33 cellular contexts compared by ENCODE assay signal in genomic region chr6:160382946-160383345, GRCh38. TPM values are rescaled to one million over a fixed set of nuclear protein-coding genes. Genes with fewer than 3 reads are reported as not detected.
"Had no signal": no experiment of that assay in that cellular context is flagged by ENCODE, and none has a peak within 500 bp of the region (broad histone marks: within the 10 kb centered on the region; RNA-seq: fewer than 3 reads in every experiment).

No MANE protein-coding gene starts in this region.

- H3K27ac ChIP-seq: adrenal gland, cardiac muscle cell had no signal

- H3K36me3 ChIP-seq: adrenal gland, ascending aorta, cardiac muscle cell had no signal

- ATAC-seq: activated CD8-positive, alpha-beta T cell treated with anti-CD3 and anti-CD28 coated beads for 36 hours; activated naive CD4-positive, alpha-beta T cell treated with anti-CD3 and anti-CD28 coated beads, Interleukin-2, amount 50 U/mL, for 72 hours; activated T-cell treated with anti-CD3 and anti-CD28 coated beads, Interleukin-2, amount 50 U/mL, for 4 hours; activated T-cell treated with anti-CD3 and anti-CD28 coated beads, Interleukin-2, amount 50 U/mL, for 72 hours; activated T-helper 17 cell treated with anti-CD3 and anti-CD28 coated beads, Interleukin-2, amount 50 U/mL, for 72 hours had no signal

- FAIRE-seq: bronchial epithelial cell had no signal

- H3K27me3 ChIP-seq: adrenal gland, ascending aorta, cardiac muscle cell had no signal

- H3K4me3 ChIP-seq: adrenal gland, ascending aorta, cardiac muscle cell had no signal

- DNase-seq: activated B cell treated with CpG ODN at 0.5 μM for 24 hours; activated CD4-positive, alpha-beta memory T cell treated with anti-CD3 and anti-CD28 coated beads for 36 hours; activated CD4-positive, alpha-beta T cell treated with anti-CD3 and anti-CD28 coated beads for 4 hours; activated CD4-positive, alpha-beta T cell treated with anti-CD3 and anti-CD28 coated beads, Interleukin-2, amount 10 ng/mL, durations not matched to agents 24 days and 14 days; activated CD4-positive, alpha-beta T cell treated with anti-CD3 and anti-CD28 coated beads, Interleukin-2, amount 50 U/mL, for 1 hour; activated CD4-positive, alpha-beta T cell treated with anti-CD3 and anti-CD28 coated beads, Interleukin-2, amount 50 U/mL, for 4 hours; activated CD4-positive, CD25-positive, alpha-beta regulatory T cell treated with anti-CD3 and anti-CD28 coated beads, Interleukin-2, amount 50 U/mL, for 72 hours; activated CD8-positive, alpha-beta memory T cell treated with anti-CD3 and anti-CD28 coated beads, Interleukin-2, amount 50 U/mL, for 4 hours; activated CD8-positive, alpha-beta T cell treated with anti-CD3 and anti-CD28 coated beads for 36 hours; activated effector memory CD4-positive, alpha-beta T cell treated with anti-CD3 and anti-CD28 coated beads, Interleukin-2, amount 50 U/mL, for 16 hours; activated gamma-delta T cell treated with Interleukin-2 at 50 U/mL for 16 hours; activated naive CD4-positive, alpha-beta T cell; activated naive CD4-positive, alpha-beta T cell treated with anti-CD3 and anti-CD28 coated beads for 36 hours; activated naive CD4-positive, alpha-beta T cell treated with anti-CD3 and anti-CD28 coated beads, Interleukin-2, amount 50 U/mL, for 16 hours; activated naive CD8-positive, alpha-beta T cell treated with anti-CD3 and anti-CD28 coated beads for 36 hours; activated T-cell treated with anti-CD3 and anti-CD28 coated beads for 4 hours; activated T-cell treated with anti-CD3 and anti-CD28 coated beads, Interleukin-2, amount 50 U/mL, for 1 hour; activated T-cell treated with anti-CD3 and anti-CD28 coated beads, Interleukin-2, amount 50 U/mL, for 4 hours; activated T-cell treated with anti-CD3 and anti-CD28 coated beads, Interleukin-2, amount 50 U/mL, for 72 hours; adrenal gland; amygdala; anterior cingulate cortex; caudate nucleus; T-helper 1 cell; T-helper 2 cell; T-helper 9 cell had no signal

RNA-seq across cellular contexts. Expression of gene SLC22A3, which starts 34.8 kb away (rescaled TPM):
- total RNA-seq: activated B cell treated with CpG ODN at 0.5 μM for 24 hours; activated CD4-positive, alpha-beta memory T cell treated with anti-CD3 and anti-CD28 coated beads for 36 hours; activated CD4-positive, alpha-beta T cell treated with anti-CD3 and anti-CD28 coated beads, Interleukin-2, amount 10 ng/mL, durations not matched to agents 24 days and 14 days; activated CD8-positive, alpha-beta memory T cell treated with anti-CD3 and anti-CD28 coated beads for 36 hours; activated CD8-positive, alpha-beta T cell treated with anti-CD3 and anti-CD28 coated beads for 36 hours; activated naive CD4-positive, alpha-beta T cell treated with anti-CD3 and anti-CD28 coated beads for 36 hours; activated naive CD4-positive, alpha-beta T cell treated with anti-CD3 and anti-CD28 coated beads, Interleukin-2, amount 50 U/mL, for 72 hours; activated naive CD8-positive, alpha-beta T cell treated with anti-CD3 and anti-CD28 coated beads for 36 hours; activated T-cell treated with anti-CD3 and anti-CD28 coated beads, Interleukin-2, amount 50 U/mL, for 72 hours; activated T-helper 1 cell treated with anti-CD3 and anti-CD28 coated beads, Interleukin-12 subunit alpha, Interleukin-12 subunit beta, Interleukin-2, Interleukin-4 antibody, amounts not matched to agents 30 ng/mL and 10 ng/mL and 1 ng/mL, durations not matched to agents 14 hours and 24 hours and 36 hours had no signal
- polyA plus RNA-seq: cardiac muscle cell had no signal
